ENCODE assay signal across 8 cellular contexts in the genomic region with DNA sequence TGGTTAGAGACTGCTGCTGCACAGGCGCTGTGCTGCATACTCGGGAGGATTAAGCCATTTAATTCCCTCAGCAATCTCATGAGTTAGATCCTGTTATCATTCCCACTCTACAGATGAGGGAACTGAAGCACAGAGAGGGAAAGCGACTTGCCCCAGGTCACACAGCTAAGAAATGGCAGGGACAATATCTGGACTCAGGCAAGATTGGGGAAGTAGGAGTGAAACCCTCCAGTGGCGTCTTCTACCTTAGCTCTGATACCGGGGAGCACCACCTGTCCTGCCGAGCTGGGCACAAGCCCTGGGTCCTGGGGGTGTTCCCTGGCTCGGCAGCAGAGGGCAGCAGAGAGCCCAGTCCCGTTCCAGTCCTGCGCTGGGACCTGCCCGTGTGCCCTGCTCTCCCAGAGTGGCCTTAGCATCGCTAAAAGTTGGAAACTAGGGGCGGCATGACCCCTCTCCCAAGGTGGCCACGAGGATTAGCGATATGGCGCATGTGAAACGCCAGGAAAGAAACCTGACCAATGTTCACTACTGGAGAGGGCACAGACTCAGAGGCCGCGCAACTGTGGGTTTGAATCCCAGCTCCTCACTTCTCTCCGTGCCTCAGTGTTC. TPM values are rescaled to one million over a fixed set of nuclear protein-coding genes. Genes with fewer than 3 reads are reported as not detected.
DNase-seq lines count a peak whose midpoint lies in the region; ATAC-seq, FAIRE-seq and TF ChIP-seq lines count a peak whose summit lies in the region.

No MANE protein-coding gene starts in this region.

- peaks cover 34% of the 10 kb centered on the region for H3K4me1 Mint-ChIP-seq in activated T-cell treated with anti-CD3 and anti-CD28 coated beads, Interleukin-2, amount 50 U/mL, for 72 hours (ENCODE audit: low read depth)

- no peak overlapping the region for H2AFZ ChIP-seq in PC-3 (ENCODE audit: low read length)

- H3K36me3 ChIP-seq in PC-3 (ENCODE audit: low read depth, low read length) (no peaks in the 10 kb centered on the region), pancreas (no peaks in the 10 kb centered on the region)

- H3K36me3 Mint-ChIP-seq in activated T-cell treated with anti-CD3 and anti-CD28 coated beads, Interleukin-2, amount 50 U/mL, for 72 hours (ENCODE audit: insufficient read depth in 2 of 2), result peaks cover 0 to 3% of the 10 kb centered on the region in 2 donors

- H3K27me3 ChIP-seq in PC-3 (ENCODE audit: low read length) (no peaks in the 10 kb centered on the region), pancreas (no peaks in the 10 kb centered on the region)

- TF ChIP-seq CTCF in PC-3 (conservative IDR thresholded peaks at IDR 0.05; ENCODE audit: low read depth, low read length) (peak; percentile 74), fibroblast of villous mesenchyme (IDR thresholded peaks at IDR 0.05; ENCODE audit: insufficient read depth, low read depth, low read length) (peak; percentile 93), pancreas (IDR thresholded peaks at IDR 0.05) (peak; percentile 79 to 96 (median 93))

- no TSS peak for BruUV-seq in PC-3 (replicated peaks; lab: Mats Ljungman, UMichigan)

- H3K9me3 Mint-ChIP-seq in activated T-cell treated with anti-CD3 and anti-CD28 coated beads, Interleukin-2, amount 50 U/mL, for 72 hours, result no peaks in the 10 kb centered on the region

- no peak overlapping the region for H3K27ac Mint-ChIP-seq in activated T-cell treated with anti-CD3 and anti-CD28 coated beads, Interleukin-2, amount 50 U/mL, for 72 hours

- H3K4me2 ChIP-seq in PC-3 (ENCODE audit: low read length), result no peak overlapping the region

- H3K9ac ChIP-seq in PC-3 (ENCODE audit: low read length), result no peak overlapping the region

- POLR2A ChIA-PET in PC-3 (lab: Charles Lee; ENCODE audit: unreplicated experiment), result interaction anchor here (0.6 kb wide), 2 partner anchors 18 to 111 kb away, joined by 3 to 10 read pairs; no protein-coding TSS in a partner anchor

- peaks cover 4% of the 10 kb centered on the region; the same call in 1 of the 2 replicates for H3K79me2 ChIP-seq in PC-3 (ENCODE audit: low read length)

- peaks cover 31% of the 10 kb centered on the region for H3K4me1 ChIP-seq in PC-3 (ENCODE audit: insufficient read depth, low read length)
- peaks cover 0 to 7% (median 0%) of the 10 kb centered on the region in 3 donors for H3K4me1 ChIP-seq in pancreas

- peak; percentile 13; the same call in 1 of the 2 replicates for ATAC-seq in PC-3
- ATAC-seq in activated T-cell treated with anti-CD3 and anti-CD28 coated beads, Interleukin-2, amount 50 U/mL, for 72 hours (replicated peaks in 1 of 2), result peak; percentile 21 to 23
- peak; percentile 28 to 43 (median 38) for ATAC-seq in pancreas
- no peak for ATAC-seq in HG03196 (IDR thresholded peaks at IDR 0.05; ENCODE audit: unreplicated experiment)

- H3K9me2 ChIP-seq in PC-3 (replicated peaks; ENCODE audit: low read length), result no peaks in the 10 kb centered on the region

- H3K9me3 ChIP-seq in PC-3 (ENCODE audit: low read length) (no peaks in the 10 kb centered on the region), pancreas (no peaks in the 10 kb centered on the region)

- H3K27ac ChIP-seq in PC-3 (ENCODE audit: low read length) (no peak overlapping the region), pancreas (no peak overlapping the region)

- CTCF ChIA-PET in PC-3 (lab: Charles Lee), result interaction anchor here (1.6 kb wide), 1 partner anchor 95 kb away, joined by 8 read pairs; no protein-coding TSS in a partner anchor

- FAIRE-seq in pancreas (lab: Jason Lieb, UNC), result no peak

- no peak overlapping the region for H3K4me3 ChIP-seq in PC-3 (ENCODE audit: low read length)
- no peak overlapping the region for H3K4me3 ChIP-seq in fibroblast of villous mesenchyme (ENCODE audit: low read depth, low read length)
- no peak overlapping the region for H3K4me3 ChIP-seq in pancreas

- no peaks in the 10 kb centered on the region for H3F3A ChIP-seq in PC-3 (ENCODE audit: low read length, unreplicated experiment)

- whole genome bisulfite sequencing in pancreas, 2 donors, result 18 to 21% methylated on average over 19 of the region's 19 CpGs

- DNase-seq in EH (ENCODE audit: low read depth) (peak; percentile 66), HT1080 (ENCODE audit: low read depth) (peak; percentile 53), PC-3 (peak; percentile 77), fibroblast of villous mesenchyme (ENCODE audit: low read depth) (peak; percentile 54), pancreas (peak; percentile 63 to 94 (median 86)), ureter (ENCODE audit: low spot score) (peak; percentile 81)
- peak; percentile 85 to 90 for DNase-seq in activated T-cell treated with anti-CD3 and anti-CD28 coated beads, Interleukin-2, amount 50 U/mL, for 72 hours

- peaks cover 36% of the 10 kb centered on the region for H3K27me3 Mint-ChIP-seq in activated T-cell treated with anti-CD3 and anti-CD28 coated beads, Interleukin-2, amount 50 U/mL, for 72 hours (ENCODE audit: low read depth)

- no peaks in the 10 kb centered on the region for H4K20me1 ChIP-seq in PC-3 (ENCODE audit: low read length)

- H3K4me3 Mint-ChIP-seq in activated T-cell treated with anti-CD3 and anti-CD28 coated beads, Interleukin-2, amount 50 U/mL, for 72 hours, result peak overlapping the region in 1 of 2 donors; percentile 31

- intact Hi-C loops in PC-3 (cut with micrococcal nuclease) (no loop called here), pancreas (cut with DNase I) (loop anchor here in 2 of 3 donors (5.0 kb wide), 1 partner anchor 98 kb away; no protein-coding TSS in a partner anchor)

RNA-seq across cellular contexts. Expression of gene CYTH2, which starts 20.5 kb away (rescaled TPM):
- 38.1 and 44.3 TPM in 2 replicates for total RNA-seq in HT1080 (2014; rRNA removed; shearing (Covaris generic))
- polyA plus RNA-seq in HT1080 (2015; cell fraction: cytosol; rRNA removed), result 39.9 and 41.5 TPM in 2 replicates
- 131 and 138 TPM in 2 replicates for polyA plus RNA-seq in HT1080 (2015; cell fraction: nucleus; rRNA removed)
- total RNA-seq in PC-3 (2014; rRNA removed), result 50.5 and 58.6 TPM in 2 replicates
- total RNA-seq in activated T-cell treated with anti-CD3 and anti-CD28 coated beads, Interleukin-2, amount 50 U/mL, for 72 hours, result 10 to 100 TPM; 59.4 to 68.3 TPM
- 31.1 and 42.5 TPM in 2 replicates for total RNA-seq in fibroblast of villous mesenchyme
- total RNA-seq in pancreas, result 10 to 100 TPM; 25.4 to 39.2 (median 29.1) TPM
- 10 to 100 TPM; 51.7 to 54.2 TPM for polyA plus RNA-seq in pancreas
- total RNA-seq in ureter, result 61.6 TPM

RNA-seq across cellular contexts. Expression of gene LMTK3, which starts 21.9 kb away (rescaled TPM):
- total RNA-seq in HT1080 (2014; rRNA removed; shearing (Covaris generic)), result 0.05 TPM in 1 of 2 replicates, not detected in the other
- 0.06 and 0.08 TPM in 2 replicates for polyA plus RNA-seq in HT1080 (2015; cell fraction: cytosol; rRNA removed)
- polyA plus RNA-seq in HT1080 (2015; cell fraction: nucleus; rRNA removed), result 0.07 and 0.20 TPM in 2 replicates
- 4.8 and 8.3 TPM in 2 replicates for total RNA-seq in PC-3 (2014; rRNA removed)
- total RNA-seq in activated T-cell treated with anti-CD3 and anti-CD28 coated beads, Interleukin-2, amount 50 U/mL, for 72 hours, result 1 to 10 TPM; 6.0 to 6.6 TPM
- total RNA-seq in fibroblast of villous mesenchyme, result 0.32 and 0.43 TPM in 2 replicates
- 1 to 10 TPM; 2.3 to 4.1 (median 2.8) TPM for total RNA-seq in pancreas
- 1 to 10 TPM; 4.1 to 7.7 TPM for polyA plus RNA-seq in pancreas
- total RNA-seq in ureter, result 5.1 TPM

RNA-seq across cellular contexts. Expression of gene KCNJ14, which starts 34.3 kb away (rescaled TPM):
- total RNA-seq in HT1080 (2014; rRNA removed; shearing (Covaris generic)), result 0.40 and 0.79 TPM in 2 replicates
- 0.79 and 0.88 TPM in 2 replicates for polyA plus RNA-seq in HT1080 (2015; cell fraction: cytosol; rRNA removed)
- polyA plus RNA-seq in HT1080 (2015; cell fraction: nucleus; rRNA removed), result 3.6 and 4.4 TPM in 2 replicates
- 1.4 and 2.2 TPM in 2 replicates for total RNA-seq in PC-3 (2014; rRNA removed)
- 1 to 10 TPM; 3.2 to 5.0 TPM for total RNA-seq in activated T-cell treated with anti-CD3 and anti-CD28 coated beads, Interleukin-2, amount 50 U/mL, for 72 hours
- total RNA-seq in fibroblast of villous mesenchyme, result 0.43 and 0.64 TPM in 2 replicates
- under 1 TPM; 0.20 to 0.56 (median 0.37) TPM for total RNA-seq in pancreas
- under 1 TPM; 0.49 to 0.59 TPM for polyA plus RNA-seq in pancreas
- 1.5 TPM for total RNA-seq in ureter

RNA-seq across cellular contexts. Expression of gene GRWD1, which starts 43.9 kb away (rescaled TPM):
- total RNA-seq in HT1080 (2014; rRNA removed; shearing (Covaris generic)), result 97.2 and 113 TPM in 2 replicates
- 51.1 and 64.3 TPM in 2 replicates for polyA plus RNA-seq in HT1080 (2015; cell fraction: cytosol; rRNA removed)
- 54.8 and 56.9 TPM in 2 replicates for polyA plus RNA-seq in HT1080 (2015; cell fraction: nucleus; rRNA removed)
- total RNA-seq in PC-3 (2014; rRNA removed) (33.2 and 46.7 TPM in 2 replicates), fibroblast of villous mesenchyme (25.1 and 38.4 TPM in 2 replicates), pancreas (10 to 100 TPM; 13.0 to 23.1 (median 18.2) TPM), ureter (43.6 TPM)
- total RNA-seq in activated T-cell treated with anti-CD3 and anti-CD28 coated beads, Interleukin-2, amount 50 U/mL, for 72 hours, result 10 to 100 TPM; 27.0 to 38.2 TPM
- 10 to 100 TPM in 1 of 2 donors, 1 to 10 TPM in 1; 8.6 to 10.2 TPM for polyA plus RNA-seq in pancreas
